10 cellular contexts compared by ENCODE assay signal in the genomic region with DNA sequence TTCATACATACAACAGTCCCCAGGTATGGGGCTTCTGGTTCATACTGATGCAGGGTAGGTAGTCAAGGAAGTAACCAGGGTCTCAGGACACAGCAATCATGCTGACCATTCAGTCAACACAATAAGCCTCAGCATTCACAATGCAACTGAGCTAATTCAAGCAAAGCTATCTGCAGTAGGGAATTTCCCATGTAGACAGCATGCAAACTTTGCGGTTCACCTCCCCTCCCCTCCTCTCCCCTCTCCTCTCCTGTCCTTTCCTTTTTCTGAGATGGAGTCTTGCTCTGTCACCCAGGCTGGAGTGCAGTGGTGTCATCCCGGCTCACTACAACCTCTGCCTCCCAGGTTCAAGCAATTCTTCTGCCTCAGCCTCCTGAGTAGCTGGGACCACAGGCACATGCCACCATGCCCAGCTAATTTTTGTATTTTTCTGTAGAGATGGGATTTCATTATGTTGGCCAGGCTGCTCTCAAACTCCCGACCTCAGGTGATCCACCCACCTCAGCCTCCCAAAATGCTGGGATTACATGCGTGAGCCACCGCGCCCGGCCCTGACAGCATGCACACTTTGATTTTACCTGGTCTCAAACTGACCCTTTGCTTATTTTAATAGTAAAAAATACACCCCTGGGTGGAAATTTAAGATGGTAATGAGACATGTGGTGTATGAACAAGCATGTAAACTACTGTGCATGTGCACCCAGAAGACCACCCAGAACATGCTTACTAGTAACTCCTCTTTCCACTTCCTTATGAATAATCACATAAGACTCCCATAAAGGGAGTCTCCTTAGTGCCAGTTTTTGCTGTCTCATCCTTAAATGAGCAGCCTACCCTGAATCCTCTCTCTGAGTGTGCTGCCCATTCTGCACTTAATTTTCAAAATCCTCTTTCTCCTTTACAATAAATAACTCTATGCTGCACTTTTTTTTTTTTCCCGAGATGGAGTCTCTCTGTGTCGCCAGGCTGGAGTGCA. TPM values are rescaled to one million over a fixed set of nuclear protein-coding genes. Genes with fewer than 3 reads are reported as not detected.
A peak's percentile ranks its signal among the peaks of the same experiment; 100 is the strongest.
DNase-seq lines count a peak whose midpoint lies in the region; ATAC-seq and TF ChIP-seq lines count a peak whose summit lies in the region.
"Had no signal": no experiment of that assay in that cellular context is flagged by ENCODE, and none has a peak within 500 bp of the region (broad histone marks: within the 10 kb centered on the region; RNA-seq: fewer than 3 reads in every experiment).

No MANE protein-coding gene starts in this region.

- H3K27ac Mint-ChIP-seq in activated T-cell treated with anti-CD3 and anti-CD28 coated beads, Interleukin-2, amount 50 U/mL, for 72 hours: peak overlapping the region; percentile 22
- H3K27ac Mint-ChIP-seq in activated CD4-positive, alpha-beta memory T cell treated with anti-CD3 and anti-CD28 coated beads for 36 hours: no peak overlapping the region
- H3K27ac Mint-ChIP-seq in H9: no peak overlapping the region; a peak in 1 of 7 replicates
- H3K27ac Mint-ChIP-seq: activated naive CD4-positive, alpha-beta T cell treated with anti-CD3 and anti-CD28 coated beads, Interleukin-2, amount 50 U/mL, for 24 hours had no signal

- ATAC-seq in activated T-cell treated with anti-CD3 and anti-CD28 coated beads, Interleukin-2, amount 50 U/mL, for 72 hours (replicated peaks in 1 of 2): peak; percentile 37 to 58
- ATAC-seq in HG03066 (IDR thresholded peaks at IDR 0.05; ENCODE audit: low read depth, unreplicated experiment): peak; percentile 60

- no peak for DNase-seq in activated T-cell treated with anti-CD3 and anti-CD28 coated beads, Interleukin-2, amount 50 U/mL, for 72 hours
- no peak for DNase-seq in activated T-cell treated with anti-CD3 and anti-CD28 coated beads, Interleukin-2, amount 50 U/mL, for 1 hour
- DNase-seq in activated CD4-positive, alpha-beta memory T cell treated with anti-CD3 and anti-CD28 coated beads for 36 hours: peak; percentile 55
- DNase-seq in posterior vena cava (ENCODE audit: low spot score) (peak; percentile 24), H9 (no peak), WERI-Rb-1 (no peak), ureter (ENCODE audit: low spot score) (no peak)

- H2BK5ac ChIP-seq in H9 (ENCODE audit: insufficient read length, low read length): no peak overlapping the region

- H3K27me3 Mint-ChIP-seq in activated T-cell treated with anti-CD3 and anti-CD28 coated beads, Interleukin-2, amount 50 U/mL, for 72 hours (ENCODE audit: low read depth): peaks cover 18% of the 10 kb centered on the region
- no peaks in the 10 kb centered on the region for H3K27me3 Mint-ChIP-seq in activated CD4-positive, alpha-beta memory T cell treated with anti-CD3 and anti-CD28 coated beads for 36 hours
- peaks cover 5% of the 10 kb centered on the region for H3K27me3 Mint-ChIP-seq in H9 (ENCODE audit: low read depth)

- H3K4me1 ChIP-seq in H9 (ENCODE audit: insufficient read depth, low read length): no peaks in the 10 kb centered on the region

- peak overlapping the region in 1 of 2 donors; percentile 24 for H3K4me3 Mint-ChIP-seq in activated T-cell treated with anti-CD3 and anti-CD28 coated beads, Interleukin-2, amount 50 U/mL, for 72 hours
- H3K4me3 Mint-ChIP-seq in activated CD4-positive, alpha-beta memory T cell treated with anti-CD3 and anti-CD28 coated beads for 36 hours: no peak overlapping the region
- no peak overlapping the region for H3K4me3 Mint-ChIP-seq in H9
- H3K4me3 Mint-ChIP-seq: activated naive CD4-positive, alpha-beta T cell treated with anti-CD3 and anti-CD28 coated beads, Interleukin-2, amount 50 U/mL, for 24 hours had no signal

- H3K4me1 Mint-ChIP-seq in activated T-cell treated with anti-CD3 and anti-CD28 coated beads, Interleukin-2, amount 50 U/mL, for 72 hours (ENCODE audit: low read depth): peaks cover 11% of the 10 kb centered on the region
- H3K4me1 Mint-ChIP-seq in activated CD4-positive, alpha-beta memory T cell treated with anti-CD3 and anti-CD28 coated beads for 36 hours (ENCODE audit: low read depth): peaks cover 9% of the 10 kb centered on the region
- H3K4me1 Mint-ChIP-seq in H9: peaks cover 5 to 7% of the 10 kb centered on the region in 2 experiments
- H3K4me1 Mint-ChIP-seq: activated naive CD4-positive, alpha-beta T cell treated with anti-CD3 and anti-CD28 coated beads, Interleukin-2, amount 50 U/mL, for 24 hours had no signal

- no peak overlapping the region for H3K4ac ChIP-seq in H9 (ENCODE audit: low read depth, low read length)

- H3K36me3 Mint-ChIP-seq in activated T-cell treated with anti-CD3 and anti-CD28 coated beads, Interleukin-2, amount 50 U/mL, for 72 hours (ENCODE audit: insufficient read depth in 2 of 2): no peaks in the 10 kb centered on the region
- no peaks in the 10 kb centered on the region for H3K36me3 Mint-ChIP-seq in activated CD4-positive, alpha-beta memory T cell treated with anti-CD3 and anti-CD28 coated beads for 36 hours
- no peaks in the 10 kb centered on the region for H3K36me3 Mint-ChIP-seq in H9 (ENCODE audit: insufficient read depth in 1 of 3, low read depth in 3 of 3)
- H3K36me3 Mint-ChIP-seq: activated naive CD4-positive, alpha-beta T cell treated with anti-CD3 and anti-CD28 coated beads, Interleukin-2, amount 50 U/mL, for 24 hours had no signal

- H3K27me3 ChIP-seq in H9 (ENCODE audit: insufficient read depth, low read length) (no peaks in the 10 kb centered on the region), WERI-Rb-1 (ENCODE audit: insufficient read depth, low read depth, severe bottlenecking) (no peaks in the 10 kb centered on the region)
- H3K27me3 ChIP-seq: BLaER1 had no signal

- H3K23me2 ChIP-seq in H9 (ENCODE audit: insufficient read length, low read depth, low read length, poor library complexity, severe bottlenecking): no peaks in the 10 kb centered on the region

- H3K14ac ChIP-seq in H9 (ENCODE audit: insufficient read depth, low read length): no peak overlapping the region

- H3K9ac ChIP-seq in H9 (ENCODE audit: extremely low read depth, insufficient read length, low read length): no peak overlapping the region
- H3K9ac ChIP-seq: BLaER1 had no signal

- no peak overlapping the region for H2BK15ac ChIP-seq in H9 (ENCODE audit: low read depth, low read length)

- no peak overlapping the region for H2BK20ac ChIP-seq in H9 (ENCODE audit: low read depth, low read length, poor library complexity, severe bottlenecking)

- no peak overlapping the region for H4K5ac ChIP-seq in H9 (ENCODE audit: insufficient read length, low read depth, low read length)

- H2BK12ac ChIP-seq in H9 (ENCODE audit: insufficient read length, low read depth, low read length): no peak overlapping the region

- no peak overlapping the region for H3K18ac ChIP-seq in H9 (ENCODE audit: insufficient read length, low read depth, low read length)

- H3K79me1 ChIP-seq in H9 (ENCODE audit: insufficient read depth, low read depth, low read length, poor library complexity, severe bottlenecking): no peaks in the 10 kb centered on the region

- no peak overlapping the region for H2BK120ac ChIP-seq in H9 (ENCODE audit: low read depth, low read length, poor library complexity, severe bottlenecking)

- H4K20me1 ChIP-seq in H9 (ENCODE audit: control insufficient read depth, insufficient read depth, insufficient read length): no peaks in the 10 kb centered on the region
- H4K20me1 ChIP-seq: BLaER1 had no signal

- H3K9me3 Mint-ChIP-seq in activated T-cell treated with anti-CD3 and anti-CD28 coated beads, Interleukin-2, amount 50 U/mL, for 72 hours: no peaks in the 10 kb centered on the region
- H3K9me3 Mint-ChIP-seq in activated CD4-positive, alpha-beta memory T cell treated with anti-CD3 and anti-CD28 coated beads for 36 hours: no peaks in the 10 kb centered on the region
- H3K9me3 Mint-ChIP-seq in H9: no peaks in the 10 kb centered on the region
- H3K9me3 Mint-ChIP-seq: activated naive CD4-positive, alpha-beta T cell treated with anti-CD3 and anti-CD28 coated beads, Interleukin-2, amount 50 U/mL, for 24 hours had no signal

- CTCF ChIA-PET in activated CD4-positive, alpha-beta memory T cell treated with anti-CD3 and anti-CD28 coated beads for 36 hours (lab: Charles Lee): interaction anchor here (0.6 kb wide), 1 partner anchor 564 kb away, joined by 3 read pairs; no protein-coding TSS in a partner anchor

- H3K9me3 ChIP-seq in H9 (ENCODE audit: control insufficient read depth, low read depth, low read length) (no peaks in the 10 kb centered on the region), WERI-Rb-1 (ENCODE audit: severe bottlenecking) (no peaks in the 10 kb centered on the region)
- H3K9me3 ChIP-seq: BLaER1 had no signal

- no peak overlapping the region for H3K23ac ChIP-seq in H9 (ENCODE audit: insufficient read length, low read depth, low read length)

- H4K91ac ChIP-seq in H9 (ENCODE audit: insufficient read length, low read depth, low read length): no peak overlapping the region

- no peak for TF ChIP-seq CTCF in H9 (conservative IDR thresholded peaks at IDR 0.05)
- TF ChIP-seq CTCF in WERI-Rb-1 (IDR thresholded peaks at IDR 0.05; ENCODE audit: low read depth, low read length): no peak

- POLR2A ChIA-PET in activated CD4-positive, alpha-beta memory T cell treated with anti-CD3 and anti-CD28 coated beads for 36 hours (lab: Charles Lee): no interaction called here

- no peaks in the 10 kb centered on the region for H3K36me3 ChIP-seq in WERI-Rb-1
- H3K36me3 ChIP-seq: BLaER1 had no signal

- no peak overlapping the region for H3K56ac ChIP-seq in H9 (ENCODE audit: insufficient read length, low read depth, low read length)

- H3K4me2 ChIP-seq in H9 (ENCODE audit: insufficient read depth, insufficient read length, low read length): no peak overlapping the region
- H3K4me2 ChIP-seq: BLaER1 had no signal

- H2AFZ ChIP-seq in H9 (ENCODE audit: low read length): no peak overlapping the region

- no peak overlapping the region for H2AK5ac ChIP-seq in H9 (ENCODE audit: insufficient read length, low read length)

- WGBS in H9 (ENCODE audit: extremely low coverage, insufficient read length, low lambda C conversion rate): no CpG with 5 or more reads among the region's 9 CpGs

- H3K27ac ChIP-seq in H9 (ENCODE audit: insufficient read length, low read depth, low read length): no peak overlapping the region
- H3K27ac ChIP-seq in WERI-Rb-1: no peak overlapping the region
- H3K27ac ChIP-seq: BLaER1 had no signal

- no peak overlapping the region for H3T11ph ChIP-seq in H9 (ENCODE audit: low read length)

- intact Hi-C loops in activated CD4-positive, alpha-beta memory T cell treated with anti-CD3 and anti-CD28 coated beads for 36 hours (cut with micrococcal nuclease): no loop called here
- intact Hi-C loops in posterior vena cava (cut with DNase I): no loop called here

- no peaks in the 10 kb centered on the region for H3K79me2 ChIP-seq in H9 (ENCODE audit: insufficient read depth, low read length)

- no peak overlapping the region for H3K4me3 ChIP-seq in WERI-Rb-1 (ENCODE audit: low read depth, low read length)
- H3K4me3 ChIP-seq: BLaER1 had no signal

- H4K8ac ChIP-seq in H9 (replicated peaks; ENCODE audit: insufficient read length, low read depth, low read length): no peak overlapping the region

RNA-seq across cellular contexts. Expression of gene RNF135, which starts 9.3 kb away (rescaled TPM):
- 10 to 100 TPM; 11.7 to 12.3 TPM for total RNA-seq in activated T-cell treated with anti-CD3 and anti-CD28 coated beads, Interleukin-2, amount 50 U/mL, for 72 hours
- total RNA-seq in activated CD4-positive, alpha-beta memory T cell treated with anti-CD3 and anti-CD28 coated beads for 36 hours: 1 to 10 TPM; 7.3 to 8.5 TPM
- total RNA-seq in posterior vena cava (10 to 100 TPM; 16.7 to 23.6 TPM), H9 (2021) (8.0 TPM in 2 replicates), ureter (22.3 TPM)

RNA-seq across cellular contexts. Expression of gene ADAP2, which starts 39.8 kb away (rescaled TPM):
- total RNA-seq in activated T-cell treated with anti-CD3 and anti-CD28 coated beads, Interleukin-2, amount 50 U/mL, for 72 hours: 1 to 10 TPM; 1.5 to 1.8 TPM
- total RNA-seq in activated CD4-positive, alpha-beta memory T cell treated with anti-CD3 and anti-CD28 coated beads for 36 hours: 1 to 10 TPM; 1.0 to 1.3 TPM
- total RNA-seq in posterior vena cava (10 to 100 TPM; 18.8 to 28.1 TPM), H9 (2021) (1.2 and 1.6 TPM in 2 replicates), ureter (8.5 TPM)

RNA-seq across cellular contexts. Expression of gene TEFM, which starts 55.5 kb away (rescaled TPM):
- 10 to 100 TPM in 1 of 2 donors, 1 to 10 TPM in 1; 9.0 to 10.4 TPM for total RNA-seq in activated T-cell treated with anti-CD3 and anti-CD28 coated beads, Interleukin-2, amount 50 U/mL, for 72 hours
- total RNA-seq in activated CD4-positive, alpha-beta memory T cell treated with anti-CD3 and anti-CD28 coated beads for 36 hours: 10 to 100 TPM in 1 of 2 experiments, 1 to 10 TPM in 1; 9.7 to 11.4 TPM
- total RNA-seq in posterior vena cava: 10 to 100 TPM; 15.1 to 15.8 TPM
- 11.7 and 15.7 TPM in 2 replicates for total RNA-seq in H9 (2021)
- 18.2 TPM for total RNA-seq in ureter

Comparison
In these comparisons a context has a peak if more than half of its experiments do, and no peak if none do; other contexts are left out.
1. DNase-seq: peak in activated CD4-positive, alpha-beta memory T cell treated with anti-CD3 and anti-CD28 coated beads for 36 hours (single experiment) and posterior vena cava (single experiment); none in activated T-cell treated with anti-CD3 and anti-CD28 coated beads, Interleukin-2, amount 50 U/mL, for 72 hours (0 of 2), activated T-cell treated with anti-CD3 and anti-CD28 coated beads, Interleukin-2, amount 50 U/mL, for 1 hour (single experiment), H9 (single experiment), WERI-Rb-1 (single experiment) and ureter (single experiment).